Comparison of ENCODE assay signal across 9 cellular contexts in the genomic region with DNA sequence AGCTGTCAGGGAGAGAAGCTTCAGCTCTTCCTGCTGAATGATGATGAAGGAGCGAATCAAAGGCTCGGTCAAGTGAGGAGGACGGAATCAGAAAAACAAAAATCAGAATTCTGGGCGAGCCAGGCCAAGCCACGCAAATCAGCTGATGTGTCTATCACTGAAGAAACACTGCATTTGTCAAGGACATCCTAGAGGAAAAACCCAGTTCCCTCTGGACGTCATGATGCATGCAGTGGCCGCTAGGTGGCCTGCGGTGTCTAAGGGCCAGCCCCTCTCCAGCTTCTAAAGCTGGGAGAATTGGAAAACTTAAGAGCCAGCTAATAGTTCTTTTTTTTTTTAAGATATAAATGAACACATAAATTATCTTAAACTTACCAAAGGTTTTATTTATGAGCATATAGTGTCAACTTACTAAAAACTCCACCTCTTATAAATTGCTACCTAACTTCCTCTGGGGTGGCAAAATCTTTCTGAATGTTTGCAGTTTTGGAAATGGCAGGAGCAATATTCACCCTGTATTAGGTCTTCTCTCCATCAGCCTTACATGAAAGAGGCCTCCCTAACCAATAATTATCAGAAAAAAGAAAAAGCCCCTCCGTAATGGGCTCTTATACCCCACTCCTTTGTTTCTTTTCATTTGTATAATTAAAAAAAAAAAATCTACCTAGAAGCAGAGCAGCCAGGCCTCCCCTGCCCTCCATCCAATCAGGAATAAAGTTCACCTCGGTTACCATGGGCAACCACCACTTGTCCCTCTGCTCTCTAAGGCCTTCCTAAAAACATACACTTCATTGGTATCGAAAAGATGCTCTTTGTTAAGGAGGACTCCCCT.
DNase-seq lines count a peak whose midpoint lies in the region; ATAC-seq lines count a peak whose summit lies in the region.
"Had no signal": no experiment of that assay in that cellular context is flagged by ENCODE, and none has a peak within 500 bp of the region (broad histone marks: within the 10 kb centered on the region; RNA-seq: fewer than 3 reads in every experiment).

No MANE protein-coding gene starts in this region.

- no peaks in the 10 kb centered on the region for H3K9me3 ChIP-seq in Karpas-422 (ENCODE audit: low read length)

- no peaks in the 10 kb centered on the region for H3K36me3 ChIP-seq in Karpas-422 (ENCODE audit: insufficient read depth, low read length)

- POLR2A ChIA-PET in naive thymus-derived CD8-positive, alpha-beta T cell (lab: Charles Lee): no interaction called here

- H3K4me3 Mint-ChIP-seq in activated T-cell treated with anti-CD3 and anti-CD28 coated beads, Interleukin-2, amount 50 U/mL, for 24 hours: no peak overlapping the region
- H3K4me3 Mint-ChIP-seq in stimulated activated effector memory CD8-positive, alpha-beta T cell treated with anti-CD3 and anti-CD28 coated beads, Interleukin-12 subunit alpha, Interleukin-12 subunit beta, amount 100 ng/mL, for 72 hours: no peak overlapping the region
- no peak overlapping the region for H3K4me3 Mint-ChIP-seq in naive thymus-derived CD8-positive, alpha-beta T cell
- H3K4me3 Mint-ChIP-seq: central memory CD8-positive, alpha-beta T cell had no signal

- H3K4me1 Mint-ChIP-seq in activated T-cell treated with anti-CD3 and anti-CD28 coated beads, Interleukin-2, amount 50 U/mL, for 24 hours (ENCODE audit: low read depth): peaks cover 16% of the 10 kb centered on the region
- peaks cover 8% of the 10 kb centered on the region for H3K4me1 Mint-ChIP-seq in stimulated activated effector memory CD8-positive, alpha-beta T cell treated with anti-CD3 and anti-CD28 coated beads, Interleukin-12 subunit alpha, Interleukin-12 subunit beta, amount 100 ng/mL, for 72 hours
- H3K4me1 Mint-ChIP-seq in naive thymus-derived CD8-positive, alpha-beta T cell: peaks cover 13 to 19% (median 18%) of the 10 kb centered on the region in 4 donors

- H3K9ac ChIP-seq in Karpas-422 (ENCODE audit: low read length): no peak overlapping the region

- H3K4me1 ChIP-seq in Karpas-422 (ENCODE audit: low read length): peaks cover 7% of the 10 kb centered on the region

- H3K9me3 Mint-ChIP-seq in activated T-cell treated with anti-CD3 and anti-CD28 coated beads, Interleukin-2, amount 50 U/mL, for 24 hours: peaks cover 23% of the 10 kb centered on the region
- peaks cover 25% of the 10 kb centered on the region for H3K9me3 Mint-ChIP-seq in stimulated activated effector memory CD8-positive, alpha-beta T cell treated with anti-CD3 and anti-CD28 coated beads, Interleukin-12 subunit alpha, Interleukin-12 subunit beta, amount 100 ng/mL, for 72 hours
- peaks cover 16 to 57% (median 22%) of the 10 kb centered on the region in 9 donors for H3K9me3 Mint-ChIP-seq in naive thymus-derived CD8-positive, alpha-beta T cell

- no peaks in the 10 kb centered on the region for H3K27me3 ChIP-seq in Karpas-422 (ENCODE audit: low read length)

- DNase-seq in activated T-cell treated with anti-CD3 and anti-CD28 coated beads, Interleukin-2, amount 50 U/mL, for 24 hours: no peak
- DNase-seq in activated T-cell treated with anti-CD3 and anti-CD28 coated beads for 4 hours: no peak
- peak; percentile 76 for DNase-seq in Karpas-422
- DNase-seq in UCSD-AML1 (lab: John Stamatoyannopoulos, UW; ENCODE audit: unreplicated experiment): peak; percentile 45
- DNase-seq in Right ventricle myocardium inferior (ENCODE audit: missing footprints): no peak
- peak; percentile 35 for DNase-seq in renal cortical epithelial cell (ENCODE audit: low read depth)
- DNase-seq in stimulated activated effector memory CD8-positive, alpha-beta T cell treated with anti-CD3 and anti-CD28 coated beads, Interleukin-12 subunit alpha, Interleukin-12 subunit beta, amount 100 ng/mL, for 72 hours (ENCODE audit: low spot score in 2 of 2): no peak
- no peak for DNase-seq in naive thymus-derived CD8-positive, alpha-beta T cell

- H3K36me3 Mint-ChIP-seq in activated T-cell treated with anti-CD3 and anti-CD28 coated beads, Interleukin-2, amount 50 U/mL, for 24 hours (ENCODE audit: low read depth): no peaks in the 10 kb centered on the region
- H3K36me3 Mint-ChIP-seq in stimulated activated effector memory CD8-positive, alpha-beta T cell treated with anti-CD3 and anti-CD28 coated beads, Interleukin-12 subunit alpha, Interleukin-12 subunit beta, amount 100 ng/mL, for 72 hours: no peaks in the 10 kb centered on the region
- peaks cover 0 to 34% (median 19%) of the 10 kb centered on the region in 3 donors for H3K36me3 Mint-ChIP-seq in naive thymus-derived CD8-positive, alpha-beta T cell

- H3K79me2 ChIP-seq in Karpas-422 (ENCODE audit: low read length): no peaks in the 10 kb centered on the region

- H3K27ac ChIP-seq in Karpas-422 (ENCODE audit: low read length): no peak overlapping the region

- H3K27ac Mint-ChIP-seq in activated T-cell treated with anti-CD3 and anti-CD28 coated beads, Interleukin-2, amount 50 U/mL, for 24 hours: peak overlapping the region; percentile 16
- H3K27ac Mint-ChIP-seq in stimulated activated effector memory CD8-positive, alpha-beta T cell treated with anti-CD3 and anti-CD28 coated beads, Interleukin-12 subunit alpha, Interleukin-12 subunit beta, amount 100 ng/mL, for 72 hours: no peak overlapping the region
- peak overlapping the region in 4 of 10 donors; percentile 6 to 66 (median 37) for H3K27ac Mint-ChIP-seq in naive thymus-derived CD8-positive, alpha-beta T cell

- H3K4me3 ChIP-seq in Karpas-422 (ENCODE audit: low read length): no peak overlapping the region

- no peaks in the 10 kb centered on the region for H4K20me1 ChIP-seq in Karpas-422 (ENCODE audit: insufficient read depth, low read depth, low read length)

- H3K4me2 ChIP-seq in Karpas-422 (ENCODE audit: low read depth, low read length, poor library complexity, severe bottlenecking): no peak overlapping the region

- no peaks in the 10 kb centered on the region for H3K9me2 ChIP-seq in Karpas-422 (replicated peaks; ENCODE audit: insufficient read depth, low read length)

- H3K27me3 Mint-ChIP-seq in activated T-cell treated with anti-CD3 and anti-CD28 coated beads, Interleukin-2, amount 50 U/mL, for 24 hours: no peaks in the 10 kb centered on the region
- H3K27me3 Mint-ChIP-seq in naive thymus-derived CD8-positive, alpha-beta T cell: no peaks in the 10 kb centered on the region
- H3K27me3 Mint-ChIP-seq: central memory CD8-positive, alpha-beta T cell had no signal

- intact Hi-C loops in Right ventricle myocardium inferior (cut with DNase I): no loop called here

- no peak overlapping the region for H2AFZ ChIP-seq in Karpas-422 (ENCODE audit: low read length)

- ATAC-seq in Right ventricle myocardium inferior: peak; percentile 62
- no peak for ATAC-seq in stimulated activated effector memory CD8-positive, alpha-beta T cell treated with anti-CD3 and anti-CD28 coated beads, Interleukin-12 subunit alpha, Interleukin-12 subunit beta, amount 100 ng/mL, for 72 hours
- no peak for ATAC-seq in naive thymus-derived CD8-positive, alpha-beta T cell

Comparison
In these comparisons a context has a peak if more than half of its experiments do, and no peak if none do; other contexts are left out.
1. DNase-seq: peak in Karpas-422 (single experiment), UCSD-AML1 (single experiment) and renal cortical epithelial cell (single experiment); none in activated T-cell treated with anti-CD3 and anti-CD28 coated beads, Interleukin-2, amount 50 U/mL, for 24 hours (single experiment), activated T-cell treated with anti-CD3 and anti-CD28 coated beads for 4 hours (single experiment), Right ventricle myocardium inferior (single experiment), stimulated activated effector memory CD8-positive, alpha-beta T cell treated with anti-CD3 and anti-CD28 coated beads, Interleukin-12 subunit alpha, Interleukin-12 subunit beta, amount 100 ng/mL, for 72 hours (0 of 2) and naive thymus-derived CD8-positive, alpha-beta T cell (0 of 10).